Comparison of ENCODE assay signal across 23 cellular contexts in genomic region chr5:72255670-72256069, GRCh38.
"Had no signal": no experiment of that assay in that cellular context is flagged by ENCODE, and none has a peak within 500 bp of the region (broad histone marks: within the 10 kb centered on the region; RNA-seq: fewer than 3 reads in every experiment).

No MANE protein-coding gene starts in this region.

- H3K27me3 ChIP-seq: breast epithelium, pancreas, sigmoid colon, tibial nerve had no signal

- H3K27me3 Mint-ChIP-seq: activated CD4-positive, alpha-beta memory T cell treated with anti-CD3 and anti-CD28 coated beads, Interleukin-2, amount 10 ng/mL, durations not matched to agents 7 days and 5 days; activated CD4-positive, alpha-beta T cell treated with anti-CD3 and anti-CD28 coated beads, Interleukin-2, amount 10 ng/mL, durations not matched to agents 7 days and 5 days; activated naive CD4-positive, alpha-beta T cell treated with anti-CD3 and anti-CD28 coated beads, Interleukin-2, amount 50 U/mL, for 24 hours; activated naive CD8-positive, alpha-beta T cell treated with anti-CD3 and anti-CD28 coated beads, Interleukin-2, amount 50 U/mL, for 24 hours; dendritic cell treated with granulocyte-macrophage colony-stimulating factor and Interleukin-4, amounts not matched to agents 40 ng/mL and 50 ng/mL, for 4 days had no signal

- H3K4me3 ChIP-seq: breast epithelium, left ventricle myocardium inferior, lung, pancreas, prostate gland, sigmoid colon, tibial nerve had no signal

- ATAC-seq: activated naive CD8-positive, alpha-beta T cell treated with anti-CD3 and anti-CD28 coated beads, Interleukin-2, amount 50 U/mL, for 24 hours; pancreas had no signal

- H3K36me3 ChIP-seq: breast epithelium, left ventricle myocardium inferior, pancreas, prostate gland, sigmoid colon, tibial nerve had no signal

- H3K9me3 Mint-ChIP-seq: activated CD4-positive, alpha-beta memory T cell treated with anti-CD3 and anti-CD28 coated beads, Interleukin-2, amount 10 ng/mL, durations not matched to agents 7 days and 5 days; activated CD4-positive, alpha-beta T cell treated with anti-CD3 and anti-CD28 coated beads, Interleukin-2, amount 10 ng/mL, durations not matched to agents 7 days and 5 days; activated naive CD4-positive, alpha-beta T cell treated with anti-CD3 and anti-CD28 coated beads, Interleukin-2, amount 50 U/mL, for 24 hours; activated T-cell treated with anti-CD3 and anti-CD28 coated beads, Interleukin-2, amount 50 U/mL, for 4 hours; activated T-helper 2 cell treated with anti-CD3 and anti-CD28 coated beads, Interferon-gamma antibody, Interleukin-2, Interleukin-4, amounts not matched to agents 10 μg/mL and 5 μg/mL and 100 μg/mL, durations not matched to agents 14 hours and 24 hours and 36 hours; dendritic cell treated with granulocyte-macrophage colony-stimulating factor and Interleukin-4, amounts not matched to agents 40 ng/mL and 50 ng/mL, for 4 days had no signal

- H3K27ac Mint-ChIP-seq: activated CD4-positive, alpha-beta memory T cell treated with anti-CD3 and anti-CD28 coated beads, Interleukin-2, amount 10 ng/mL, durations not matched to agents 7 days and 5 days; activated CD4-positive, alpha-beta T cell treated with anti-CD3 and anti-CD28 coated beads, Interleukin-2, amount 10 ng/mL, durations not matched to agents 7 days and 5 days; activated naive CD8-positive, alpha-beta T cell treated with anti-CD3 and anti-CD28 coated beads, Interleukin-2, amount 50 U/mL, for 24 hours; activated T-helper 2 cell treated with anti-CD3 and anti-CD28 coated beads, Interferon-gamma antibody, Interleukin-2, Interleukin-4, amounts not matched to agents 10 μg/mL and 5 μg/mL and 100 μg/mL, durations not matched to agents 14 hours and 24 hours and 36 hours; dendritic cell treated with granulocyte-macrophage colony-stimulating factor and Interleukin-4, amounts not matched to agents 40 ng/mL and 50 ng/mL, for 4 days had no signal

- H3K27ac ChIP-seq: left ventricle myocardium inferior, pancreas, prostate gland, sigmoid colon, tibial nerve had no signal

- H3K4me3 Mint-ChIP-seq: activated CD4-positive, alpha-beta memory T cell treated with anti-CD3 and anti-CD28 coated beads, Interleukin-2, amount 10 ng/mL, durations not matched to agents 7 days and 5 days; activated CD4-positive, alpha-beta T cell treated with anti-CD3 and anti-CD28 coated beads, Interleukin-2, amount 10 ng/mL, durations not matched to agents 7 days and 5 days; activated naive CD4-positive, alpha-beta T cell treated with anti-CD3 and anti-CD28 coated beads, Interleukin-2, amount 50 U/mL, for 24 hours; activated naive CD8-positive, alpha-beta T cell treated with anti-CD3 and anti-CD28 coated beads, Interleukin-2, amount 50 U/mL, for 24 hours; activated T-cell treated with anti-CD3 and anti-CD28 coated beads, Interleukin-2, amount 50 U/mL, for 4 hours; dendritic cell treated with granulocyte-macrophage colony-stimulating factor and Interleukin-4, amounts not matched to agents 40 ng/mL and 50 ng/mL, for 4 days had no signal

- DNase-seq: activated CD4-positive, alpha-beta memory T cell treated with anti-CD3 and anti-CD28 coated beads, Interleukin-2, amount 10 ng/mL, durations not matched to agents 7 days and 5 days; activated CD4-positive, alpha-beta T cell treated with anti-CD3 and anti-CD28 coated beads for 1 hour; activated CD4-positive, alpha-beta T cell treated with anti-CD3 and anti-CD28 coated beads, Interleukin-2, amount 10 ng/mL, durations not matched to agents 7 days and 5 days; activated CD8-positive, alpha-beta memory T cell treated with anti-CD3 and anti-CD28 coated beads, Interleukin-2, amount 50 U/mL, for 48 hours; activated naive CD8-positive, alpha-beta T cell treated with anti-CD3 and anti-CD28 coated beads, Interleukin-2, amount 50 U/mL, for 24 hours; activated T-cell treated with anti-CD3 and anti-CD28 coated beads, Interleukin-2, amount 50 U/mL, for 4 hours; amygdala; central memory CD4-positive, alpha-beta T cell; left ventricle myocardium inferior; pancreas; retina; sigmoid colon; stimulated activated CD4-positive, alpha-beta T cell treated with anti-CD3 and anti-CD28 coated beads, Interleukin-15, amount 100 ng/mL, for 24 hours; stimulated activated CD4-positive, alpha-beta T cell treated with anti-CD3 and anti-CD28 coated beads, Interleukin-2, amount 100 ng/mL, for 24 hours; stimulated activated naive CD4-positive, alpha-beta T cell treated with Interleukin-2 at 50 U/mL for 16 hours; T-helper 2 cell had no signal

- H3K4me1 ChIP-seq: breast epithelium, pancreas, prostate gland had no signal

- H3K9me3 ChIP-seq: breast epithelium, left ventricle myocardium inferior, pancreas, prostate gland, sigmoid colon, tibial nerve had no signal
